8 cellular contexts compared by ENCODE assay signal in the genomic region with DNA sequence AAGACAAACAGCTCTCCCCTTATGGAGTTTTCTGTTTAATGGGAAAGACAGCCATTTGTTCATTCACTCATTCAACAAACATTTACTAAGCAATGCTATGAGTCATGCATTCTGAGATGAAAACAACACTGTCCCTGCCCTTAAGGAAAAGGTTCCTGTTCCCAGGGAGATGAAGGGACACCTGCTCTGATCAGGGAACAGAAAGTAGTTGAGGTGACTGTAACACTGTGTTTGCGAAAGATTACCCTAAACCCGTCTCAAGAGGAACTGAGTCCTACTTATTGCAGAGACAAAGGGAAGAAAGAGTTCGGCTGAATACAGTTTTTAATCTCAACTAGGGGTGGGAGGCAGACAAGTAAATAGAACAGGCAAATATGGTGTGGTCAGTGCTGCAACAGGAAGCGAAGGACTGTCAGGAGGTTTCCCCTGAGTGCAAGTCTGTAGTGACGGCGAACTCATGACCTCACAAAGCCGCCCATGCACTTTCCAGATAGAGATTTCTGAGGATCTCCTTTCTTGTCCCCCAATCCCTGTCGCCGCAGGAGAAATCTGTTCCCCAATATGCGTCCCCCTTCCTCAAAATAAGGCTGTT. TPM values are rescaled to one million over a fixed set of nuclear protein-coding genes. Genes with fewer than 3 reads are reported as not detected.
DNase-seq lines count a peak whose midpoint lies in the region; ATAC-seq and TF ChIP-seq lines count a peak whose summit lies in the region.

No MANE protein-coding gene starts in this region.

- H3K4me1 Mint-ChIP-seq in T-cell, result peaks cover 69 to 73% (median 70%) of the 10 kb centered on the region in 3 donors

- no peaks in the 10 kb centered on the region for H3K27me3 Mint-ChIP-seq in T-cell

- H3K27ac ChIP-seq in duodenal mucosa (ENCODE audit: low read depth, low read length), result peak overlapping the region; percentile 67
- H3K27ac ChIP-seq in lung (ENCODE audit: low read depth in 1 of 2, low read length in 1 of 2), result peak overlapping the region; percentile 73 to 88
- H3K27ac ChIP-seq in suprapubic skin, result peak overlapping the region; percentile 92

- H3K4me1 ChIP-seq in duodenal mucosa (ENCODE audit: control insufficient read depth in 1 of 2, insufficient read depth in 2 of 2, low read length in 2 of 2) (peaks cover 21 to 24% of the 10 kb centered on the region in 2 donors), lung (ENCODE audit: control insufficient read depth in 2 of 2, insufficient read depth in 2 of 2, low read length in 2 of 2) (peaks cover 0 to 20% of the 10 kb centered on the region in 2 donors), suprapubic skin (peaks cover 38% of the 10 kb centered on the region)

- H3K9ac ChIP-seq in duodenal mucosa (ENCODE audit: low read depth in 1 of 2, low read length in 2 of 2), result peak overlapping the region; percentile 87 to 96

- TF ChIP-seq POLR2A in suprapubic skin (IDR thresholded peaks at IDR 0.05), result no peak

- H3K36me3 Mint-ChIP-seq in T-cell, result peaks cover 18% of the 10 kb centered on the region

- H3K9me3 Mint-ChIP-seq in T-cell, result no peaks in the 10 kb centered on the region

- ATAC-seq in GM18868 (IDR thresholded peaks at IDR 0.05; ENCODE audit: unreplicated experiment) (peak; percentile 29), HG03558 (IDR thresholded peaks at IDR 0.05; ENCODE audit: extremely low read depth, unreplicated experiment) (peak; percentile 31), T-cell (replicated peaks in 1 of 4) (peak in 2 of 4 experiments; percentile 5 to 9), lung (ENCODE audit: insufficient read depth, low FRiP score) (peak; percentile 28)

- WGBS in lung, 2 donors, result 4% methylated on average over 10 of the region's 10 CpGs
- 3% methylated on average over 10 of the region's 10 CpGs for WGBS in suprapubic skin

- H3K4me3 Mint-ChIP-seq in T-cell, result peak overlapping the region; percentile 98 to 99 (median 98)

- POLR2A ChIA-PET in T-cell (lab: Charles Lee), result interaction anchor here in 1 of 2 donors (0.6 to 0.7 kb wide), 2 partner anchors 39 to 222 kb away, joined by 3 read pairs; no protein-coding TSS in a partner anchor

- no peak for TF ChIP-seq EP300 in suprapubic skin (IDR thresholded peaks at IDR 0.05)

- peak overlapping the region; percentile 78 to 94 for H3K4me3 ChIP-seq in duodenal mucosa (ENCODE audit: low read depth in 1 of 2, low read length in 2 of 2)
- H3K4me3 ChIP-seq in lung, result peak overlapping the region; percentile 91
- peak overlapping the region; percentile 97 for H3K4me3 ChIP-seq in suprapubic skin

- DNase-seq in ACHN, result peak; percentile 59
- DNase-seq in T-cell, result peak in 12 of 34 experiments; percentile 1 to 26 (median 6)
- DNase-seq in lung (ENCODE audit: low spot score), result peak; percentile 36
- no peak for DNase-seq in suprapubic skin (ENCODE audit: low spot score in 2 of 2)
- no peak for DNase-seq in NCI-H226

- CTCF ChIA-PET in T-cell (lab: Charles Lee), result interaction anchor here (0.6 to 1.7 kb wide), 3 partner anchors 20 to 123 kb away, joined by 4 to 9 read pairs (median 7); no protein-coding TSS in a partner anchor

- H3K36me3 ChIP-seq in duodenal mucosa (ENCODE audit: control insufficient read depth in 1 of 2, insufficient read depth in 2 of 2, low read length in 2 of 2), result peaks cover 0 to 4% of the 10 kb centered on the region in 2 donors
- H3K36me3 ChIP-seq in lung (ENCODE audit: control insufficient read depth in 2 of 2, insufficient read depth in 2 of 2, low read length in 2 of 2), result no peaks in the 10 kb centered on the region
- no peaks in the 10 kb centered on the region for H3K36me3 ChIP-seq in suprapubic skin

- H3K9me3 ChIP-seq in duodenal mucosa (ENCODE audit: control insufficient read depth in 1 of 2, low read length in 2 of 2) (no peaks in the 10 kb centered on the region), lung (ENCODE audit: control insufficient read depth in 2 of 2, insufficient read depth in 1 of 2, low read length in 1 of 2) (no peaks in the 10 kb centered on the region), suprapubic skin (no peaks in the 10 kb centered on the region)

- no peak for TF ChIP-seq CTCF in lung (IDR thresholded peaks at IDR 0.05; ENCODE audit: control extremely low read depth, extremely low read depth)
- TF ChIP-seq CTCF in suprapubic skin (IDR thresholded peaks at IDR 0.05), result no peak

- peak overlapping the region; percentile 63 to 96 for H3K27ac Mint-ChIP-seq in T-cell

- in situ Hi-C loops in ACHN (cut with HindIII; ENCODE audit: low pct_ligation_motif_present, low pct_unique_long_range_greater_than_20kb, low sequenced_read_pairs), result no loop called here

- H3K27me3 ChIP-seq in duodenal mucosa (ENCODE audit: control insufficient read depth in 1 of 2, insufficient read depth in 2 of 2, low read length in 2 of 2) (no peaks in the 10 kb centered on the region), lung (ENCODE audit: control insufficient read depth, insufficient read depth) (no peaks in the 10 kb centered on the region), suprapubic skin (no peaks in the 10 kb centered on the region)

RNA-seq across cellular contexts. Expression of gene STX18, which starts 0.7 kb away (rescaled TPM):
- total RNA-seq in T-cell, result 10 to 100 TPM; 19.7 to 24.2 (median 22.3) TPM
- total RNA-seq in lung, result 10 to 100 TPM; 22.7 to 34.1 TPM
- 10 to 100 TPM; 16.2 to 26.9 TPM for polyA plus RNA-seq in lung
- 10 to 100 TPM; 16.1 to 41.9 (median 20.5) TPM for total RNA-seq in suprapubic skin

Comparison
In these comparisons a context has a peak if more than half of its experiments do, and no peak if none do; other contexts are left out.
1. DNase-seq: peak in ACHN (single experiment) and lung (single experiment); none in suprapubic skin (0 of 2) and NCI-H226 (single experiment).
2. Peak in every context shown above with its lines, with median percentiles within 50 percentile points of each other: H3K27ac ChIP-seq and H3K4me3 ChIP-seq.